Comparison of ENCODE assay signal across 25 cellular contexts in genomic region chr1:63966016-63966415, GRCh38.
A peak's percentile ranks its signal among the peaks of the same experiment; 100 is the strongest.
DNase-seq lines count a peak whose midpoint lies in the region; ATAC-seq and TF ChIP-seq lines count a peak whose summit lies in the region.
"Had no signal": no experiment of that assay in that cellular context is flagged by ENCODE, and none has a peak within 500 bp of the region (broad histone marks: within the 10 kb centered on the region; RNA-seq: fewer than 3 reads in every experiment).

No MANE protein-coding gene starts in this region.

- DNase-seq in HT-29 (ENCODE audit: low spot score) (peak; percentile 80), ascending aorta (ENCODE audit: low spot score in 2 of 2) (no peak), mesothelial cell of epicardium (ENCODE audit: low spot score in 2 of 2, unreplicated experiment in 2 of 2) (no peak), DMS53 (lab: John Stamatoyannopoulos, UW) (no peak)
- no peak for DNase-seq in activated T-helper 1 cell treated with anti-CD3 and anti-CD28 coated beads, Interleukin-12 subunit alpha, Interleukin-12 subunit beta, Interleukin-2, Interleukin-4 antibody, amounts not matched to agents 30 ng/mL and 10 ng/mL and 1 ng/mL, durations not matched to agents 14 hours and 24 hours and 36 hours (ENCODE audit: low spot score)
- DNase-seq in activated CD4-positive, alpha-beta T cell treated with anti-CD3 and anti-CD28 coated beads for 36 hours, result no peak
- DNase-seq: Calu3; CD8-positive, alpha-beta T cell; DMS79; GDM1; GM23248; KG1; NCI-H1417; NCI-H1930; NCI-H510A treated with DMSO at 0.1 percent for 48 hours; RPMI8226; SHP77 treated with DMSO at 0.1 percent for 48 hours; T-cell had no signal

- H3K4me2 ChIP-seq in BLaER1, result peak overlapping the region; percentile 12; the same call in 1 of the 2 replicates
- H3K4me2 ChIP-seq: A549 had no signal

- H3K27ac ChIP-seq in BLaER1, result no peak overlapping the region
- H3K27ac ChIP-seq in ascending aorta, result peak overlapping the region; percentile 59 to 72
- H3K27ac ChIP-seq: A549; BLaER1 treated with 17β-estradiol and CSF1 and Interleukin-3, amounts not matched to agents 10 nM and 100 nM; GM23248 had no signal

- no peaks in the 10 kb centered on the region for H3K27me3 ChIP-seq in BLaER1
- no peaks in the 10 kb centered on the region for H3K27me3 ChIP-seq in ascending aorta
- H3K27me3 ChIP-seq: BLaER1 treated with 17β-estradiol and CSF1 and Interleukin-3, amounts not matched to agents 10 nM and 100 nM had no signal

- no peak overlapping the region for H3K4me3 ChIP-seq in BLaER1
- no peak overlapping the region for H3K4me3 ChIP-seq in ascending aorta
- H3K4me3 ChIP-seq: A549; BLaER1 treated with 17β-estradiol and CSF1 and Interleukin-3, amounts not matched to agents 10 nM and 100 nM; GM23248 had no signal

- H3K36me3 ChIP-seq in BLaER1 (no peaks in the 10 kb centered on the region), ascending aorta (no peaks in the 10 kb centered on the region)
- H3K36me3 ChIP-seq: BLaER1 treated with 17β-estradiol and CSF1 and Interleukin-3, amounts not matched to agents 10 nM and 100 nM had no signal

- no peaks in the 10 kb centered on the region for H3K27me3 Mint-ChIP-seq in mesothelial cell of epicardium (ENCODE audit: low read depth)
- peaks cover 15% of the 10 kb centered on the region for H3K27me3 Mint-ChIP-seq in activated T-helper 1 cell treated with anti-CD3 and anti-CD28 coated beads, Interleukin-12 subunit alpha, Interleukin-12 subunit beta, Interleukin-2, Interleukin-4 antibody, amounts not matched to agents 30 ng/mL and 10 ng/mL and 1 ng/mL, durations not matched to agents 14 hours and 24 hours and 36 hours (ENCODE audit: insufficient read depth)
- H3K27me3 Mint-ChIP-seq in activated CD4-positive, alpha-beta T cell treated with anti-CD3 and anti-CD28 coated beads for 36 hours, result peaks cover 13% of the 10 kb centered on the region

- H4K20me1 ChIP-seq in BLaER1, result peaks cover 14% of the 10 kb centered on the region; the same call in 1 of the 2 replicates
- H4K20me1 ChIP-seq: BLaER1 treated with 17β-estradiol and CSF1 and Interleukin-3, amounts not matched to agents 10 nM and 100 nM had no signal

- no peaks in the 10 kb centered on the region; the same call in 1 of the 2 replicates for H3K4me1 ChIP-seq in BLaER1
- H3K4me1 ChIP-seq in ascending aorta, result peaks cover 0 to 26% of the 10 kb centered on the region in 2 donors

- H3K4me1 Mint-ChIP-seq in mesothelial cell of epicardium, result peaks cover 52% of the 10 kb centered on the region
- H3K4me1 Mint-ChIP-seq in activated T-helper 1 cell treated with anti-CD3 and anti-CD28 coated beads, Interleukin-12 subunit alpha, Interleukin-12 subunit beta, Interleukin-2, Interleukin-4 antibody, amounts not matched to agents 30 ng/mL and 10 ng/mL and 1 ng/mL, durations not matched to agents 14 hours and 24 hours and 36 hours (ENCODE audit: low read depth), result no peaks in the 10 kb centered on the region
- peaks cover 5% of the 10 kb centered on the region for H3K4me1 Mint-ChIP-seq in activated CD4-positive, alpha-beta T cell treated with anti-CD3 and anti-CD28 coated beads for 36 hours

- peaks cover 20% of the 10 kb centered on the region for H3K36me3 Mint-ChIP-seq in mesothelial cell of epicardium
- no peaks in the 10 kb centered on the region for H3K36me3 Mint-ChIP-seq in activated T-helper 1 cell treated with anti-CD3 and anti-CD28 coated beads, Interleukin-12 subunit alpha, Interleukin-12 subunit beta, Interleukin-2, Interleukin-4 antibody, amounts not matched to agents 30 ng/mL and 10 ng/mL and 1 ng/mL, durations not matched to agents 14 hours and 24 hours and 36 hours (ENCODE audit: low read depth)
- no peaks in the 10 kb centered on the region for H3K36me3 Mint-ChIP-seq in activated CD4-positive, alpha-beta T cell treated with anti-CD3 and anti-CD28 coated beads for 36 hours (ENCODE audit: low read depth)
- H3K36me3 Mint-ChIP-seq: CD8-positive, alpha-beta T cell; T-cell had no signal

- POLR2A ChIA-PET in activated CD4-positive, alpha-beta T cell treated with anti-CD3 and anti-CD28 coated beads for 36 hours (lab: Charles Lee), result no interaction called here

- no peaks in the 10 kb centered on the region; the same call in 1 of the 2 replicates for H3K9me3 ChIP-seq in BLaER1
- H3K9me3 ChIP-seq in ascending aorta, result no peaks in the 10 kb centered on the region
- H3K9me3 ChIP-seq: A549; BLaER1 treated with 17β-estradiol and CSF1 and Interleukin-3, amounts not matched to agents 10 nM and 100 nM had no signal

- intact Hi-C loops in ascending aorta (cut with DNase I), result no loop called here
- intact Hi-C loops in activated T-helper 1 cell treated with anti-CD3 and anti-CD28 coated beads, Interleukin-12 subunit alpha, Interleukin-12 subunit beta, Interleukin-2, Interleukin-4 antibody, amounts not matched to agents 30 ng/mL and 10 ng/mL and 1 ng/mL, durations not matched to agents 14 hours and 24 hours and 36 hours (cut with micrococcal nuclease), result no loop called here
- intact Hi-C loops in activated CD4-positive, alpha-beta T cell treated with anti-CD3 and anti-CD28 coated beads for 36 hours (cut with DNase I, micrococcal nuclease), result no loop called here

- CTCF ChIA-PET in activated CD4-positive, alpha-beta T cell treated with anti-CD3 and anti-CD28 coated beads for 36 hours (lab: Charles Lee), result no interaction called here

- H3K9ac ChIP-seq in BLaER1, result no peak overlapping the region
- H3K9ac ChIP-seq: BLaER1 treated with 17β-estradiol and CSF1 and Interleukin-3, amounts not matched to agents 10 nM and 100 nM; GM23248 had no signal

- no peak for ATAC-seq in activated CD4-positive, alpha-beta T cell treated with anti-CD3 and anti-CD28 coated beads for 36 hours
- ATAC-seq in HG03159 (IDR thresholded peaks at IDR 0.05; ENCODE audit: unreplicated experiment), result no peak
- ATAC-seq: A549; CD8-positive, alpha-beta T cell; HCT116; HepG2; SK-N-SH treated with all-trans-retinoic acid at 6 μM for 48 hours; T-cell had no signal

- H3K4me3 Mint-ChIP-seq in mesothelial cell of epicardium, result no peak overlapping the region
- H3K4me3 Mint-ChIP-seq in activated T-helper 1 cell treated with anti-CD3 and anti-CD28 coated beads, Interleukin-12 subunit alpha, Interleukin-12 subunit beta, Interleukin-2, Interleukin-4 antibody, amounts not matched to agents 30 ng/mL and 10 ng/mL and 1 ng/mL, durations not matched to agents 14 hours and 24 hours and 36 hours, result no peak overlapping the region
- no peak overlapping the region for H3K4me3 Mint-ChIP-seq in activated CD4-positive, alpha-beta T cell treated with anti-CD3 and anti-CD28 coated beads for 36 hours
- H3K4me3 Mint-ChIP-seq: CD8-positive, alpha-beta T cell; T-cell had no signal

- TF ChIP-seq CTCF in ascending aorta (IDR thresholded peaks at IDR 0.05) (no peak), mesothelial cell of epicardium (IDR thresholded peaks at IDR 0.05; ENCODE audit: unreplicated experiment) (no peak)

- H3K27ac Mint-ChIP-seq in mesothelial cell of epicardium, result peak overlapping the region; percentile 75
- no peak overlapping the region for H3K27ac Mint-ChIP-seq in activated T-helper 1 cell treated with anti-CD3 and anti-CD28 coated beads, Interleukin-12 subunit alpha, Interleukin-12 subunit beta, Interleukin-2, Interleukin-4 antibody, amounts not matched to agents 30 ng/mL and 10 ng/mL and 1 ng/mL, durations not matched to agents 14 hours and 24 hours and 36 hours
- H3K27ac Mint-ChIP-seq in activated CD4-positive, alpha-beta T cell treated with anti-CD3 and anti-CD28 coated beads for 36 hours, result no peak overlapping the region
- H3K27ac Mint-ChIP-seq: CD8-positive, alpha-beta T cell; T-cell had no signal

- peaks cover 19% of the 10 kb centered on the region for H3K9me3 Mint-ChIP-seq in mesothelial cell of epicardium
- H3K9me3 Mint-ChIP-seq in activated T-helper 1 cell treated with anti-CD3 and anti-CD28 coated beads, Interleukin-12 subunit alpha, Interleukin-12 subunit beta, Interleukin-2, Interleukin-4 antibody, amounts not matched to agents 30 ng/mL and 10 ng/mL and 1 ng/mL, durations not matched to agents 14 hours and 24 hours and 36 hours, result no peaks in the 10 kb centered on the region
- no peaks in the 10 kb centered on the region for H3K9me3 Mint-ChIP-seq in activated CD4-positive, alpha-beta T cell treated with anti-CD3 and anti-CD28 coated beads for 36 hours (ENCODE audit: low read depth)
- H3K9me3 Mint-ChIP-seq: CD8-positive, alpha-beta T cell; T-cell had no signal
